In the genomic region with DNA sequence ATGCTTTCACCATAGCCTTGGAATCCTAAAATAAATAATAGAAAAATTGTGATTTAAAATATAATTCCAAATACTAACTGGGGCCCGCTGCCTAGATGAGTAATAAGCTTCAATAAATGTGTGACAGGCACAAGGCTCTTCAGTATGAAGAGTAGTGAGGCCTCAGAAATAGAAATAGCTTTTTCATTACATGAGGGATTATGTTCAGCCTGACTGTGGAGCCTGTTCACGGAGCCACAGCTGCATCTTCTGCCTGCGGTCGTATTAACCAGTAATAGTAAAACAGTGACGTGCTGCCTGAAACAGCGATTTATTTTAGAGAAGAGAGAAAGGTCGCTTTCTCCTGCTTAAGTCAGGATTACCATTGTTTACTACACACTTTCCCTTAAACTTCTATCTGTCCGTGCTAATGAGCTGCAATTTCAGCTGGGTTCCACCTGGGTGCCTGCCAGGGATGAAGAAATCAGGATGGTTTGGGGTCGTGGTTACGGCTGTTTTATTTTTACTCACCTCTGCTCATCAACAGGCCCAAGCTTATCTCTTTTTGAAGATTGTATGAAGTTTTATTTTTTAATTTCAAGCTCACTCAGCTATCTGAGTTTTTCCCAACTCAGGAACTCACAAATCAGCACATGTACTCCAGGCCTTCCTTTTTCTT, we compare ENCODE assay signal across 26 cellular contexts.
DNase-seq lines count a peak whose midpoint lies in the region; TF ChIP-seq lines count a peak whose summit lies in the region.
"Had no signal": no experiment of that assay in that cellular context is flagged by ENCODE, and none has a peak within 500 bp of the region (broad histone marks: within the 10 kb centered on the region; RNA-seq: fewer than 3 reads in every experiment).

No MANE protein-coding gene starts in this region.

- H3K23ac ChIP-seq in mesendoderm (ENCODE audit: low read length), result no peak overlapping the region

- no peak for TF ChIP-seq POLR2A in testis (IDR thresholded peaks at IDR 0.05)

- peaks cover 15% of the 10 kb centered on the region for H3K27me3 Mint-ChIP-seq in HFFc6 (ENCODE audit: insufficient read depth)
- H3K27me3 Mint-ChIP-seq in activated CD4-positive, alpha-beta memory T cell treated with anti-CD3 and anti-CD28 coated beads, Interleukin-2, amount 10 ng/mL, durations not matched to agents 7 days and 5 days, result no peaks in the 10 kb centered on the region
- H3K27me3 Mint-ChIP-seq: CD4-positive, alpha-beta memory T cell had no signal

- H3K36me3 ChIP-seq in mesendoderm (ENCODE audit: control insufficient read depth, insufficient read depth, low read length) (no peaks in the 10 kb centered on the region), testis (ENCODE audit: low read depth, missing control alignments) (no peaks in the 10 kb centered on the region)
- H3K36me3 ChIP-seq: gastroesophageal sphincter, sigmoid colon, thoracic aorta had no signal

- DNase-seq in NCI-H524 (lab: John Stamatoyannopoulos, UW) (peak; percentile 21 to 62), NCI-H524 treated with DMSO at 0.1 percent for 48 hours (lab: John Stamatoyannopoulos, UW) (no peak), glomerular visceral epithelial cell (ENCODE audit: extremely low spot score) (peak; percentile 31), mesendoderm (peak; percentile 45), testis (no peak), NCI-H1092 (lab: John Stamatoyannopoulos, UW) (no peak), HFFc6 (no peak)
- DNase-seq in activated CD4-positive, alpha-beta memory T cell treated with anti-CD3 and anti-CD28 coated beads, Interleukin-2, amount 10 ng/mL, durations not matched to agents 7 days and 5 days, result no peak
- DNase-seq: activated CD4-positive, alpha-beta T cell treated with anti-CD3 and anti-CD28 coated beads for 1 hour; activated CD8-positive, alpha-beta T cell treated with anti-CD3 and anti-CD28 coated beads, Interleukin-2, amount 10 ng/mL, durations not matched to agents 7 days and 5 days; aorta; CD4-positive, alpha-beta memory T cell; dermis blood vessel endothelial cell; NCI-H1694 treated with DMSO at 0.1 percent for 48 hours; NCI-H526; sigmoid colon; stimulated activated naive CD4-positive, alpha-beta T cell treated with Interleukin-2 at 50 U/mL for 16 hours; T-cell had no signal

- no peaks in the 10 kb centered on the region for H3K79me1 ChIP-seq in mesendoderm (ENCODE audit: low read length)

- H3K9me3 Mint-ChIP-seq in HFFc6, result no peaks in the 10 kb centered on the region
- no peaks in the 10 kb centered on the region for H3K9me3 Mint-ChIP-seq in activated CD4-positive, alpha-beta memory T cell treated with anti-CD3 and anti-CD28 coated beads, Interleukin-2, amount 10 ng/mL, durations not matched to agents 7 days and 5 days
- H3K9me3 Mint-ChIP-seq: activated naive CD4-positive, alpha-beta T cell treated with anti-CD3 and anti-CD28 coated beads, Interleukin-2, amount 50 U/mL, for 72 hours; activated T-helper 2 cell treated with anti-CD3 and anti-CD28 coated beads, Interferon-gamma antibody, Interleukin-2, Interleukin-4, amounts not matched to agents 10 μg/mL and 5 μg/mL and 100 μg/mL, durations not matched to agents 14 hours and 24 hours and 36 hours; neural crest cell had no signal

- no peaks in the 10 kb centered on the region; the same call in 1 of the 2 replicates for H3K4me1 Mint-ChIP-seq in HFFc6 (ENCODE audit: low read depth)
- no peaks in the 10 kb centered on the region for H3K4me1 Mint-ChIP-seq in activated CD4-positive, alpha-beta memory T cell treated with anti-CD3 and anti-CD28 coated beads, Interleukin-2, amount 10 ng/mL, durations not matched to agents 7 days and 5 days
- H3K4me1 Mint-ChIP-seq: CD4-positive, alpha-beta memory T cell; T-cell had no signal

- no peak overlapping the region for H3K18ac ChIP-seq in mesendoderm (ENCODE audit: low read length)

- H3K27ac Mint-ChIP-seq in HFFc6, result no peak overlapping the region
- H3K27ac Mint-ChIP-seq in activated CD4-positive, alpha-beta memory T cell treated with anti-CD3 and anti-CD28 coated beads, Interleukin-2, amount 10 ng/mL, durations not matched to agents 7 days and 5 days, result no peak overlapping the region
- H3K27ac Mint-ChIP-seq: activated CD8-positive, alpha-beta T cell treated with anti-CD3 and anti-CD28 coated beads, Interleukin-2, amount 10 ng/mL, durations not matched to agents 7 days and 5 days; activated naive CD4-positive, alpha-beta T cell treated with anti-CD3 and anti-CD28 coated beads, Interleukin-2, amount 50 U/mL, for 72 hours; activated T-helper 2 cell treated with anti-CD3 and anti-CD28 coated beads, Interferon-gamma antibody, Interleukin-2, Interleukin-4, amounts not matched to agents 10 μg/mL and 5 μg/mL and 100 μg/mL, durations not matched to agents 14 hours and 24 hours and 36 hours; CD4-positive, alpha-beta memory T cell; T-cell had no signal

- no CpG with 5 or more reads among the region's 10 CpGs for WGBS in mesendoderm (ENCODE audit: extremely low coverage, insufficient coverage, low lambda C conversion rate)
- 54 to 61% methylated on average over 10 of the region's 10 CpGs for WGBS in testis, 2 donors

- H2BK120ac ChIP-seq in mesendoderm (ENCODE audit: low read depth, low read length), result no peak overlapping the region

- H3K9me3 ChIP-seq in testis, result no peaks in the 10 kb centered on the region
- H3K9me3 ChIP-seq: gastroesophageal sphincter, sigmoid colon, thoracic aorta had no signal

- no peak overlapping the region for H3K56ac ChIP-seq in mesendoderm (ENCODE audit: low read length)

- H3K27ac ChIP-seq in mesendoderm (ENCODE audit: low read depth, low read length) (no peak overlapping the region), testis (peak overlapping the region; percentile 2 to 10)
- H3K27ac ChIP-seq: 22Rv1, gastroesophageal sphincter, parathyroid adenoma, sigmoid colon, thoracic aorta had no signal

- H2BK15ac ChIP-seq in mesendoderm (replicated peaks; ENCODE audit: low read depth), result no peak overlapping the region

- H3K4me3 Mint-ChIP-seq in HFFc6, result no peak overlapping the region
- H3K4me3 Mint-ChIP-seq in activated CD4-positive, alpha-beta memory T cell treated with anti-CD3 and anti-CD28 coated beads, Interleukin-2, amount 10 ng/mL, durations not matched to agents 7 days and 5 days, result no peak overlapping the region
- H3K4me3 Mint-ChIP-seq: activated CD8-positive, alpha-beta T cell treated with anti-CD3 and anti-CD28 coated beads, Interleukin-2, amount 10 ng/mL, durations not matched to agents 7 days and 5 days; CD4-positive, alpha-beta memory T cell; neural crest cell; T-cell had no signal

- POLR2A ChIA-PET in activated CD4-positive, alpha-beta memory T cell treated with anti-CD3 and anti-CD28 coated beads, Interleukin-2, amount 10 ng/mL, durations not matched to agents 7 days and 5 days (lab: Charles Lee), result no interaction called here

- H3K4me2 ChIP-seq in mesendoderm (ENCODE audit: low read length), result no peak overlapping the region

- no peak overlapping the region for H4K5ac ChIP-seq in mesendoderm (ENCODE audit: low read length)

- no peak overlapping the region for H3K4ac ChIP-seq in mesendoderm (ENCODE audit: low read depth, low read length)

- H3K79me2 ChIP-seq in mesendoderm (ENCODE audit: control insufficient read depth, insufficient read depth, low read length), result no peaks in the 10 kb centered on the region
- H3K79me2 ChIP-seq: parathyroid adenoma had no signal

- no peaks in the 10 kb centered on the region for H3K27me3 ChIP-seq in mesendoderm (ENCODE audit: insufficient read depth, low read length, poor library complexity)
- no peaks in the 10 kb centered on the region for H3K27me3 ChIP-seq in testis
- H3K27me3 ChIP-seq: gastroesophageal sphincter, sigmoid colon had no signal

- H2AK5ac ChIP-seq in mesendoderm (ENCODE audit: low read length), result no peak overlapping the region

- H4K8ac ChIP-seq in mesendoderm (ENCODE audit: low read depth, low read length), result no peak overlapping the region

- no peak overlapping the region for H3K4me3 ChIP-seq in mesendoderm (ENCODE audit: low read length)
- H3K4me3 ChIP-seq in testis, result no peak overlapping the region
- H3K4me3 ChIP-seq: gastroesophageal sphincter, GM12878, sigmoid colon, thoracic aorta had no signal

- no peak overlapping the region for H2BK5ac ChIP-seq in mesendoderm (ENCODE audit: low read length)

- TF ChIP-seq CTCF in testis (IDR thresholded peaks at IDR 0.05), result no peak
- TF ChIP-seq CTCF in HFFc6 (IDR thresholded peaks at IDR 0.05), result no peak

- no peaks in the 10 kb centered on the region for H3K36me3 Mint-ChIP-seq in HFFc6 (ENCODE audit: low read depth)
- no peaks in the 10 kb centered on the region for H3K36me3 Mint-ChIP-seq in activated CD4-positive, alpha-beta memory T cell treated with anti-CD3 and anti-CD28 coated beads, Interleukin-2, amount 10 ng/mL, durations not matched to agents 7 days and 5 days (ENCODE audit: low read depth)
- H3K36me3 Mint-ChIP-seq: activated naive CD4-positive, alpha-beta T cell treated with anti-CD3 and anti-CD28 coated beads, Interleukin-2, amount 50 U/mL, for 72 hours; CD4-positive, alpha-beta memory T cell; T-cell had no signal

- no peak overlapping the region for H3K9ac ChIP-seq in mesendoderm (ENCODE audit: low read length)
- H3K9ac ChIP-seq: parathyroid adenoma had no signal

- H3K4me1 ChIP-seq in mesendoderm (ENCODE audit: control insufficient read depth, low read depth, low read length), result no peaks in the 10 kb centered on the region
- H3K4me1 ChIP-seq in testis, result peaks cover under 1% of the 10 kb centered on the region
- H3K4me1 ChIP-seq: parathyroid adenoma, sigmoid colon had no signal

- CTCF ChIA-PET in activated CD4-positive, alpha-beta memory T cell treated with anti-CD3 and anti-CD28 coated beads, Interleukin-2, amount 10 ng/mL, durations not matched to agents 7 days and 5 days (lab: Charles Lee), result no interaction called here

- intact Hi-C loops in testis (cut with DNase I; ENCODE audit: low total_unique reads), result no loop called here

Comparison
In these comparisons a context has a peak if more than half of its experiments do, and no peak if none do; other contexts are left out.
1. DNase-seq: peak in NCI-H524 (2 of 2), glomerular visceral epithelial cell (single experiment) and mesendoderm (single experiment); none in NCI-H524 treated with DMSO at 0.1 percent for 48 hours (single experiment), testis (single experiment), NCI-H1092 (single experiment), HFFc6 (single experiment) and activated CD4-positive, alpha-beta memory T cell treated with anti-CD3 and anti-CD28 coated beads, Interleukin-2, amount 10 ng/mL, durations not matched to agents 7 days and 5 days (single experiment).